In the genomic region with DNA sequence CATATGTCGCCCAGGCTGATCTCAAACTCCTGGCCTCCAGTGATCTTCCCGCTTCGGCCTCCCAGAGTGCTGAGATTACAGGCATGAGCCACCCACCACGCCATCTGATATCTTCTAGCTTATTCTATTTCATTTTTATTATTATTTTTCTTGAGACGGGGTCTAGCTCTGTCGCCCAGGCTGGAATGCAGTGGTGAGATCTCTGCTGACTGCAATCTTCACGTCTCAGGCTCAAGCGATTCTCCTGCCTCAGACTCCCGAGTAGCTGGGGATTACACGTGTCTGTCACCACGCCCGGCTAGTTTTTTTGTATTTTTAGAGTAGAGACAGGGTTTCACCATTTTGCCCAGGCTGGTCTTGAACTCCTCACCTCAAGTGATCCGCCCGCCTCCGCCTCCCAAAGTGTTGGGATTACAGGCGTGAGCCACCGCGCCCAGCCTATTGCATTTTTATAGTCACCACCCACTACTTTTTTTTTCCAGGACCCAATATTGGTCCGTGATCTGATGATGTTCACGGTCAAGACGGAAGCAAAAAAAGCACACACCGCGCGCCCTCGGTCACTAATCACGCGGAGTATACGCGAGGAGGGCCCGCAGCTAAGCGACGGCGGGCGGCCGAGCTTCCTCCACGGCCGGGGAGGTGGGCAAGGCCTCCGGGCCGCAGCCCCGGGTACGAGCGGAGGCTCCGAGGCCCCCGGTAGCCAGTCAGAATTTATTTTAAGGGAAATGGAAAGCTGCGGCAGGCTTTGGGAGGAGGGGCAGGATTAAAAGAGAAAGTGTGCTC, we compare ENCODE assay signal across 8 cellular contexts. TPM values are rescaled to one million over a fixed set of nuclear protein-coding genes. Genes with fewer than 3 reads are reported as not detected.
DNase-seq lines count a peak whose midpoint lies in the region; ATAC-seq, FAIRE-seq and TF ChIP-seq lines count a peak whose summit lies in the region.

No MANE protein-coding gene starts in this region.

- H3K27ac Mint-ChIP-seq in nephron progenitor cell: peak overlapping the region; percentile 42

- H3K36me3 Mint-ChIP-seq in nephron progenitor cell (ENCODE audit: low read depth): peaks cover 19% of the 10 kb centered on the region

- peak overlapping the region; percentile 73 for H3K4me3 ChIP-seq in epithelial cell of proximal tubule (ENCODE audit: low read depth, low read length)

- peaks cover 51% of the 10 kb centered on the region for H3K27me3 Mint-ChIP-seq in nephron progenitor cell (ENCODE audit: low read depth, poor library complexity)

- peaks cover 36% of the 10 kb centered on the region for H3K4me1 Mint-ChIP-seq in nephron progenitor cell

- no peak for FAIRE-seq in urothelium cell line (lab: Jason Lieb, UNC)

- DNase-seq in SK-N-DZ (ENCODE audit: low spot score) (peak; percentile 87), epithelial cell of proximal tubule (ENCODE audit: low read depth) (no peak), nephron progenitor cell (no peak), urothelium cell line (ENCODE audit: low spot score) (no peak), NCI-H1417 (lab: John Stamatoyannopoulos, UW) (no peak)

- peak overlapping the region; percentile 83 for H3K4me3 Mint-ChIP-seq in nephron progenitor cell

- TF ChIP-seq CTCF in 22Rv1 (IDR thresholded peaks at IDR 0.05) (no peak), epithelial cell of proximal tubule (conservative IDR thresholded peaks at IDR 0.05; ENCODE audit: low read depth, low read length) (no peak), nephron progenitor cell (IDR thresholded peaks at IDR 0.05) (no peak)

- ATAC-seq in GM18520 (IDR thresholded peaks at IDR 0.05; ENCODE audit: unreplicated experiment): peak; percentile 2
- peak; percentile 15 for ATAC-seq in HG03025 (IDR thresholded peaks at IDR 0.05; ENCODE audit: low FRiP score, unreplicated experiment)

- no peaks in the 10 kb centered on the region for H3K9me3 Mint-ChIP-seq in nephron progenitor cell

- H3K27ac ChIP-seq in 22Rv1: peak overlapping the region; percentile 97

RNA-seq across cellular contexts. Expression of gene LSM14B, which starts 1.1 kb away (rescaled TPM):
- 118 and 122 TPM in 2 replicates for polyA plus RNA-seq in SK-N-DZ (2014; cell fraction: cytosol; rRNA removed)
- 111 and 131 TPM in 2 replicates for polyA plus RNA-seq in SK-N-DZ (2014; cell fraction: nucleus; rRNA removed)
- 16.3 and 23.3 TPM in 2 replicates for total RNA-seq in epithelial cell of proximal tubule

RNA-seq across cellular contexts. Expression of gene PSMA7, which starts 22.0 kb away (rescaled TPM):
- polyA plus RNA-seq in SK-N-DZ (2014; cell fraction: cytosol; rRNA removed): 1,037 and 1,133 TPM in 2 replicates
- 962 and 1,204 TPM in 2 replicates for polyA plus RNA-seq in SK-N-DZ (2014; cell fraction: nucleus; rRNA removed)
- 541 and 587 TPM in 2 replicates for total RNA-seq in epithelial cell of proximal tubule

RNA-seq across cellular contexts. Expression of gene SS18L1, which starts 22.4 kb away (rescaled TPM):
- polyA plus RNA-seq in SK-N-DZ (2014; cell fraction: cytosol; rRNA removed): 44.5 and 49.5 TPM in 2 replicates
- 51.7 and 69.4 TPM in 2 replicates for polyA plus RNA-seq in SK-N-DZ (2014; cell fraction: nucleus; rRNA removed)
- 10.2 and 11.4 TPM in 2 replicates for total RNA-seq in epithelial cell of proximal tubule

RNA-seq across cellular contexts. Expression of gene TAF4, which starts 55.5 kb away (rescaled TPM):
- polyA plus RNA-seq in SK-N-DZ (2014; cell fraction: cytosol; rRNA removed): 10.3 and 18.0 TPM in 2 replicates
- polyA plus RNA-seq in SK-N-DZ (2014; cell fraction: nucleus; rRNA removed): 15.1 and 21.0 TPM in 2 replicates
- 6.5 and 8.9 TPM in 2 replicates for total RNA-seq in epithelial cell of proximal tubule
